Comparison of ENCODE assay signal across 8 cellular contexts in genomic region chr18:1458547-1458946, GRCh38.
"Had no signal": no experiment of that assay in that cellular context is flagged by ENCODE, and none has a peak within 500 bp of the region (broad histone marks: within the 10 kb centered on the region; RNA-seq: fewer than 3 reads in every experiment).

No MANE protein-coding gene starts in this region.

- FAIRE-seq: HTR-8/SVneo had no signal

- H3K27ac ChIP-seq: HL-60, KMS-11 had no signal

- H3K27ac Mint-ChIP-seq: IgD-negative memory B cell had no signal

- H3K4me1 Mint-ChIP-seq: IgD-negative memory B cell had no signal

- H3K4me2 ChIP-seq: KMS-11 had no signal

- H3K4me3 Mint-ChIP-seq: IgD-negative memory B cell had no signal

- H3K9ac ChIP-seq: KMS-11 had no signal

- H3K27me3 Mint-ChIP-seq: IgD-negative memory B cell had no signal

- DNase-seq: IMR-90, Karpas-422, KBM-7, KG1 had no signal
